ENCODE assay signal across 15 cellular contexts in genomic region chr17:40915721-40916256, GRCh38. TPM values are rescaled to one million over a fixed set of nuclear protein-coding genes. Genes with fewer than 3 reads are reported as not detected.
DNase-seq lines count a peak whose midpoint lies in the region; ATAC-seq and TF ChIP-seq lines count a peak whose summit lies in the region.
"Had no signal": no experiment of that assay in that cellular context is flagged by ENCODE, and none has a peak within 500 bp of the region (broad histone marks: within the 10 kb centered on the region; RNA-seq: fewer than 3 reads in every experiment).

No MANE protein-coding gene starts in this region.

- H3K4me3 Mint-ChIP-seq in HFFc6: peak overlapping the region; percentile 38
- H3K4me3 Mint-ChIP-seq in T-helper 17 cell: no peak overlapping the region
- H3K4me3 Mint-ChIP-seq: activated T-helper 1 cell treated with anti-CD3 and anti-CD28 coated beads, Interleukin-12 subunit alpha, Interleukin-12 subunit beta, Interleukin-2, Interleukin-4 antibody, amounts not matched to agents 30 ng/mL and 10 ng/mL and 1 ng/mL, durations not matched to agents 14 hours and 24 hours and 36 hours; stimulated activated effector memory CD8-positive, alpha-beta T cell treated with anti-CD3 and anti-CD28 coated beads, Interleukin-12 subunit alpha, Interleukin-12 subunit beta, amount 100 ng/mL, for 72 hours had no signal

- H3K4me1 Mint-ChIP-seq in HFFc6 (ENCODE audit: low read depth): peaks cover 57% of the 10 kb centered on the region
- peaks cover under 1% of the 10 kb centered on the region for H3K4me1 Mint-ChIP-seq in T-helper 17 cell
- H3K4me1 Mint-ChIP-seq: stimulated activated effector memory CD8-positive, alpha-beta T cell treated with anti-CD3 and anti-CD28 coated beads, Interleukin-12 subunit alpha, Interleukin-12 subunit beta, amount 100 ng/mL, for 72 hours had no signal

- ATAC-seq in GM21367 (IDR thresholded peaks at IDR 0.05; ENCODE audit: unreplicated experiment): no peak
- no peak for ATAC-seq in T-helper 17 cell

- no peak overlapping the region for H3K9ac ChIP-seq in adipocyte (ENCODE audit: low read length)

- H3K4me3 ChIP-seq in adipocyte (ENCODE audit: low read length): no peak overlapping the region

- peaks cover 27% of the 10 kb centered on the region for H3K4me1 ChIP-seq in adipocyte (ENCODE audit: control insufficient read depth, insufficient read depth, low read length)

- H3K27me3 Mint-ChIP-seq in HFFc6 (ENCODE audit: insufficient read depth) (no peaks in the 10 kb centered on the region; the same call in 1 of the 2 replicates), T-helper 17 cell (peaks cover 22% of the 10 kb centered on the region)

- no peaks in the 10 kb centered on the region for H3K9me3 ChIP-seq in adipocyte (ENCODE audit: control insufficient read depth, low read length)
- H3K9me3 ChIP-seq in T-helper 17 cell (ENCODE audit: control insufficient read depth, low read length, poor library complexity, severe bottlenecking): no peaks in the 10 kb centered on the region

- no peaks in the 10 kb centered on the region for H3K36me3 ChIP-seq in adipocyte (ENCODE audit: control insufficient read depth, insufficient read depth, low read length, severe bottlenecking)

- no peaks in the 10 kb centered on the region for H3K27me3 ChIP-seq in adipocyte (replicated peaks; ENCODE audit: control insufficient read depth, insufficient read depth, low read length)

- peak overlapping the region; percentile 99 for H3K27ac Mint-ChIP-seq in HFFc6
- no peak overlapping the region for H3K27ac Mint-ChIP-seq in T-helper 17 cell
- H3K27ac Mint-ChIP-seq: activated T-helper 1 cell treated with anti-CD3 and anti-CD28 coated beads, Interleukin-12 subunit alpha, Interleukin-12 subunit beta, Interleukin-2, Interleukin-4 antibody, amounts not matched to agents 30 ng/mL and 10 ng/mL and 1 ng/mL, durations not matched to agents 14 hours and 24 hours and 36 hours; IgD-negative memory B cell; stimulated activated effector memory CD8-positive, alpha-beta T cell treated with anti-CD3 and anti-CD28 coated beads, Interleukin-12 subunit alpha, Interleukin-12 subunit beta, amount 100 ng/mL, for 72 hours had no signal

- H3K36me3 Mint-ChIP-seq in HFFc6 (ENCODE audit: low read depth) (0 out of 2 replicates have a peak, but pooled peaks cover 7% of the 10 kb centered on the region), T-helper 17 cell (ENCODE audit: low read depth) (no peaks in the 10 kb centered on the region)
- H3K36me3 Mint-ChIP-seq: stimulated activated effector memory CD8-positive, alpha-beta T cell treated with anti-CD3 and anti-CD28 coated beads, Interleukin-12 subunit alpha, Interleukin-12 subunit beta, amount 100 ng/mL, for 72 hours had no signal

- TF ChIP-seq CTCF in HFFc6 (IDR thresholded peaks at IDR 0.05): no peak

- H3K9me3 Mint-ChIP-seq in HFFc6: no peaks in the 10 kb centered on the region
- H3K9me3 Mint-ChIP-seq: activated T-helper 1 cell treated with anti-CD3 and anti-CD28 coated beads, Interleukin-12 subunit alpha, Interleukin-12 subunit beta, Interleukin-2, Interleukin-4 antibody, amounts not matched to agents 30 ng/mL and 10 ng/mL and 1 ng/mL, durations not matched to agents 14 hours and 24 hours and 36 hours; IgD-negative memory B cell; stimulated activated effector memory CD8-positive, alpha-beta T cell treated with anti-CD3 and anti-CD28 coated beads, Interleukin-12 subunit alpha, Interleukin-12 subunit beta, amount 100 ng/mL, for 72 hours had no signal

- DNase-seq in AG08396 (ENCODE audit: low spot score) (peak; percentile 36), HFFc6 (peak; percentile 61), adipocyte (ENCODE audit: low read depth) (peak; percentile 72), kidney glomerular epithelial cell (lab: John Stamatoyannopoulos, UW) (peak; percentile 92), iPS-NIHi7 (ENCODE audit: extremely low spot score) (no peak), T-helper 17 cell (no peak), GM19238 (ENCODE audit: insufficient read length, low spot score) (no peak)
- DNase-seq: NCI-H446 treated with DMSO at 0.1 percent for 48 hours had no signal

RNA-seq across cellular contexts. Expression of gene KRT23, which starts 21.7 kb away (rescaled TPM):
- total RNA-seq in HFFc6 (2021; fragmentation: NEBNext Ultra II Directional; extraction: Animal tissue kit (Norgen Biotek cat#: 25700)): under 1 TPM in 1 of 6 experiments, not detected in 5; 0.14 TPM
- total RNA-seq in T-helper 17 cell: not detected
- total RNA-seq: activated T-helper 1 cell treated with anti-CD3 and anti-CD28 coated beads, Interleukin-12 subunit alpha, Interleukin-12 subunit beta, Interleukin-2, Interleukin-4 antibody, amounts not matched to agents 30 ng/mL and 10 ng/mL and 1 ng/mL, durations not matched to agents 14 hours and 24 hours and 36 hours had no signal

RNA-seq across cellular contexts. Expression of gene KRT20, which starts 30.7 kb away (rescaled TPM):
- not detected for total RNA-seq in HFFc6 (2021; fragmentation: NEBNext Ultra II Directional; extraction: Animal tissue kit (Norgen Biotek cat#: 25700))
- not detected for total RNA-seq in T-helper 17 cell
- total RNA-seq: activated T-helper 1 cell treated with anti-CD3 and anti-CD28 coated beads, Interleukin-12 subunit alpha, Interleukin-12 subunit beta, Interleukin-2, Interleukin-4 antibody, amounts not matched to agents 30 ng/mL and 10 ng/mL and 1 ng/mL, durations not matched to agents 14 hours and 24 hours and 36 hours; dermis blood vessel endothelial cell; liver; skeletal muscle tissue had no signal

RNA-seq across cellular contexts. Expression of gene KRT12, which starts 48.8 kb away (rescaled TPM):
- total RNA-seq in HFFc6 (2021; fragmentation: NEBNext Ultra II Directional; extraction: Animal tissue kit (Norgen Biotek cat#: 25700)): not detected
- not detected for total RNA-seq in T-helper 17 cell
- total RNA-seq: activated T-helper 1 cell treated with anti-CD3 and anti-CD28 coated beads, Interleukin-12 subunit alpha, Interleukin-12 subunit beta, Interleukin-2, Interleukin-4 antibody, amounts not matched to agents 30 ng/mL and 10 ng/mL and 1 ng/mL, durations not matched to agents 14 hours and 24 hours and 36 hours; dermis blood vessel endothelial cell; liver; skeletal muscle tissue had no signal

RNA-seq across cellular contexts. Expression of gene KRT39, which starts 51.0 kb away (rescaled TPM):
- not detected for total RNA-seq in HFFc6 (2021; fragmentation: NEBNext Ultra II Directional; extraction: Animal tissue kit (Norgen Biotek cat#: 25700))
- total RNA-seq in T-helper 17 cell: not detected
- total RNA-seq: activated T-helper 1 cell treated with anti-CD3 and anti-CD28 coated beads, Interleukin-12 subunit alpha, Interleukin-12 subunit beta, Interleukin-2, Interleukin-4 antibody, amounts not matched to agents 30 ng/mL and 10 ng/mL and 1 ng/mL, durations not matched to agents 14 hours and 24 hours and 36 hours; dermis blood vessel endothelial cell; liver had no signal

Comparison
In these comparisons a context has a peak if more than half of its experiments do, and no peak if none do; other contexts are left out.
1. DNase-seq: peak in AG08396 (single experiment), HFFc6 (single experiment), adipocyte (single experiment) and kidney glomerular epithelial cell (single experiment); none in iPS-NIHi7 (single experiment), T-helper 17 cell (0 of 3) and GM19238 (single experiment).